ENCODE assay signal across 23 cellular contexts in genomic region chr7:139641337-139641992, GRCh38.
"Had no signal": no experiment of that assay in that cellular context is flagged by ENCODE, and none has a peak within 500 bp of the region (broad histone marks: within the 10 kb centered on the region; RNA-seq: fewer than 3 reads in every experiment).

No MANE protein-coding gene starts in this region.

- H3K4me1 ChIP-seq: testis, vagina had no signal

- DNase-seq: activated CD4-positive, alpha-beta T cell treated with anti-CD3 and anti-CD28 coated beads, Interleukin-2, amount 50 U/mL, for 4 hours; activated CD4-positive, CD25-positive, alpha-beta regulatory T cell treated with anti-CD3 and anti-CD28 coated beads, Interleukin-2, amount 50 U/mL, for 72 hours; activated CD8-positive, alpha-beta memory T cell treated with anti-CD3 and anti-CD28 coated beads, Interleukin-2, amount 50 U/mL, for 48 hours; activated naive CD4-positive, alpha-beta T cell; activated T-cell treated with anti-CD3 and anti-CD28 coated beads, Interleukin-2, amount 50 U/mL, for 4 hours; colonic mucosa; heart left ventricle; islet precursor cell; nephron progenitor cell; nucleus accumbens; stimulated activated CD4-positive, alpha-beta T cell treated with anti-CD3 and anti-CD28 coated beads, Interleukin-15, amount 100 ng/mL, for 24 hours; T-cell; testis; trophoblast cell; WERI-Rb-1 had no signal

- H3K9me3 Mint-ChIP-seq: activated T-cell treated with anti-CD3 and anti-CD28 coated beads, Interleukin-2, amount 50 U/mL, for 4 hours; activated T-helper 2 cell treated with anti-CD3 and anti-CD28 coated beads, Interferon-gamma antibody, Interleukin-2, Interleukin-4, amounts not matched to agents 10 μg/mL and 5 μg/mL and 100 μg/mL, durations not matched to agents 14 hours and 24 hours and 36 hours; stimulated activated memory B cell treated with anti-CD40 and anti-IgM and Interleukin-4, amounts not matched to agents 10 μg/mL and 1 μg/mL and 100 μg/mL, for 72 hours; T-cell had no signal

- H3K27ac Mint-ChIP-seq: activated naive CD8-positive, alpha-beta T cell; activated T-helper 2 cell treated with anti-CD3 and anti-CD28 coated beads, Interferon-gamma antibody, Interleukin-2, Interleukin-4, amounts not matched to agents 10 μg/mL and 5 μg/mL and 100 μg/mL, durations not matched to agents 14 hours and 24 hours and 36 hours; mesothelial cell of epicardium; stimulated activated memory B cell treated with anti-CD40 and anti-IgM and Interleukin-4, amounts not matched to agents 10 μg/mL and 1 μg/mL and 100 μg/mL, for 72 hours; T-cell had no signal

- H3K27ac ChIP-seq: colonic mucosa, epithelial cell of prostate, testis, vagina, WERI-Rb-1 had no signal

- H3K27me3 Mint-ChIP-seq: activated naive CD8-positive, alpha-beta T cell; stimulated activated memory B cell treated with anti-CD40 and anti-IgM and Interleukin-4, amounts not matched to agents 10 μg/mL and 1 μg/mL and 100 μg/mL, for 72 hours; T-cell had no signal

- ATAC-seq: activated T-cell treated with anti-CD3 and anti-CD28 coated beads, Interleukin-2, amount 50 U/mL, for 4 hours; heart left ventricle; sciatic nerve; stimulated activated memory B cell treated with anti-CD40 and anti-IgM and Interleukin-4, amounts not matched to agents 10 μg/mL and 1 μg/mL and 100 μg/mL, for 72 hours; T-cell had no signal

- H3K9me3 ChIP-seq: colonic mucosa, testis, vagina had no signal

- H3K27me3 ChIP-seq: colonic mucosa, heart left ventricle, testis, vagina had no signal

- H3K4me3 Mint-ChIP-seq: activated naive CD8-positive, alpha-beta T cell; activated T-cell treated with anti-CD3 and anti-CD28 coated beads, Interleukin-2, amount 50 U/mL, for 4 hours; mesothelial cell of epicardium; nephron progenitor cell; stimulated activated memory B cell treated with anti-CD40 and anti-IgM and Interleukin-4, amounts not matched to agents 10 μg/mL and 1 μg/mL and 100 μg/mL, for 72 hours had no signal

- H3K4me3 ChIP-seq: colonic mucosa, heart left ventricle, smooth muscle cell, testis, vagina had no signal

- H3K36me3 ChIP-seq: colonic mucosa, vagina had no signal
